In the genomic region with DNA sequence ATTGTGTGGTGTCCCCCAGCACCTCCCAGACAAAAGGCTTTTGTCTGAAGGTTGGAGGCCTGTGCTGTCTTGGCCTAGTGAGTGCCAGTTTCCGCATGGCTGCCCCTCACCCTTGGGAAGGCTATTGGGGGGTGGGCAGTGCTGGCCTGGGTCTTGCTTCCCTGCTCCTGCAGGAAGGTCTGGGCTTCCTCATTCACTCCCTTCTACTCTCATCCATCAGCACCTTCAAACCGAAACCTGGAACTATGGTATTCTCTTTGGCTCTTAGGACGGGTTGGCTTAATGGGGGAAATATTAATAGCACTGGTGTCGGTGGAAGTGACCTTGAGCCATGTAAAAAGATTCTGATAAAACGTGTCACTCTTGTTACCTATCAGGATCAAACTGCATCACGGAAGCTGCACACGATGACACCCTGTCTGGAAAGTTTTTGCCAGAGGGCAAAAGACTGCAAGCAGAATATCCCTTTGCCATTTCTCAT, we compare ENCODE assay signal across 12 cellular contexts. TPM values are rescaled to one million over a fixed set of nuclear protein-coding genes. Genes with fewer than 3 reads are reported as not detected.
DNase-seq lines count a peak whose midpoint lies in the region; ATAC-seq and TF ChIP-seq lines count a peak whose summit lies in the region.
"Had no signal": no experiment of that assay in that cellular context is flagged by ENCODE, and none has a peak within 500 bp of the region (broad histone marks: within the 10 kb centered on the region; RNA-seq: fewer than 3 reads in every experiment).

No MANE protein-coding gene starts in this region.

- no peak overlapping the region for H3K4me3 Mint-ChIP-seq in CD4-positive, alpha-beta T cell
- H3K4me3 Mint-ChIP-seq: activated naive CD8-positive, alpha-beta T cell treated with anti-CD3 and anti-CD28 coated beads, Interleukin-2, amount 10 ng/mL, durations not matched to agents 7 days and 5 days had no signal

- peak overlapping the region; percentile 80 for H3K18ac ChIP-seq in trophoblast cell (ENCODE audit: low read length)

- POLR2A ChIA-PET in CD4-positive, alpha-beta T cell (lab: Charles Lee), result no interaction called here

- H3K4me2 ChIP-seq in trophoblast cell (ENCODE audit: low read length), result no peak overlapping the region

- H3K4ac ChIP-seq in trophoblast cell (ENCODE audit: low read depth, low read length), result peak overlapping the region; percentile 78

- peaks cover 24% of the 10 kb centered on the region for H3K4me1 Mint-ChIP-seq in CD4-positive, alpha-beta T cell (ENCODE audit: low read depth)

- H3K9me3 Mint-ChIP-seq in CD4-positive, alpha-beta T cell, result no peaks in the 10 kb centered on the region
- H3K9me3 Mint-ChIP-seq: activated naive CD8-positive, alpha-beta T cell treated with anti-CD3 and anti-CD28 coated beads, Interleukin-2, amount 10 ng/mL, durations not matched to agents 7 days and 5 days had no signal

- intact Hi-C loops in left ventricle myocardium inferior (cut with micrococcal nuclease) (loop anchor here (5.0 to 10.0 kb wide), 2 partner anchors 481 to 748 kb away; no protein-coding TSS in a partner anchor), upper lobe of right lung (cut with DNase I) (loop anchor here (10.0 kb wide), 2 partner anchors 98 to 748 kb away; no protein-coding TSS in a partner anchor)
- intact Hi-C loops in CD4-positive, alpha-beta T cell (cut with DNase I, micrococcal nuclease), result no loop called here

- TF ChIP-seq CTCF in left ventricle myocardium inferior (IDR thresholded peaks at IDR 0.05; ENCODE audit: borderline replicate concordance) (no peak), upper lobe of right lung (IDR thresholded peaks at IDR 0.05) (no peak)
- no peak for TF ChIP-seq CTCF in CD4-positive, alpha-beta T cell (IDR thresholded peaks at IDR 0.05)

- peak overlapping the region; percentile 37 for H2AFZ ChIP-seq in trophoblast cell (ENCODE audit: insufficient read depth, low read length, poor library complexity)

- peaks cover 7% of the 10 kb centered on the region for H3K79me2 ChIP-seq in trophoblast cell (ENCODE audit: control insufficient read depth, insufficient read depth, low read length, poor library complexity)

- peak overlapping the region; percentile 96 for H3K27ac ChIP-seq in left ventricle myocardium inferior (replicated peaks)
- peak overlapping the region; percentile 4 for H3K27ac ChIP-seq in trophoblast cell (ENCODE audit: low read depth, low read length)
- H3K27ac ChIP-seq in upper lobe of right lung, result peak overlapping the region; percentile 87
- no peak overlapping the region for H3K27ac ChIP-seq in CD4-positive, alpha-beta T cell (ENCODE audit: low read depth, low read length)

- WGBS in trophoblast cell (ENCODE audit: extremely low coverage, insufficient coverage, insufficient read length), result no CpG with 5 or more reads among the region's 7 CpGs

- H3K23ac ChIP-seq in trophoblast cell (ENCODE audit: low read length), result no peak overlapping the region

- peak overlapping the region; percentile 93 for H2BK120ac ChIP-seq in trophoblast cell (ENCODE audit: insufficient read depth, low read length, poor library complexity)

- H2BK12ac ChIP-seq in trophoblast cell (ENCODE audit: low read length), result peak overlapping the region; percentile 83

- DNase-seq in activated CD8-positive, alpha-beta memory T cell treated with anti-CD3 and anti-CD28 coated beads, Interleukin-2, amount 50 U/mL, for 48 hours, result peak; percentile 44
- no peak for DNase-seq in activated CD8-positive, alpha-beta memory T cell treated with anti-CD3 and anti-CD28 coated beads for 24 hours
- DNase-seq in left ventricle myocardium inferior (no peak), trophoblast cell (peak; percentile 61 to 81), upper lobe of right lung (no peak), CD1c-positive myeloid dendritic cell (ENCODE audit: extremely low spot score) (no peak), ACHN (no peak)
- DNase-seq in CD4-positive, alpha-beta T cell, result no peak
- DNase-seq: activated naive CD8-positive, alpha-beta T cell treated with anti-CD3 and anti-CD28 coated beads, Interleukin-2, amount 10 ng/mL, durations not matched to agents 7 days and 5 days; activated T-cell treated with anti-CD3 and anti-CD28 coated beads for 4 hours; mesendoderm; NCI-H2029 had no signal

- peaks cover 58% of the 10 kb centered on the region for H3K4me1 ChIP-seq in left ventricle myocardium inferior
- peaks cover 28 to 33% of the 10 kb centered on the region in 2 experiments for H3K4me1 ChIP-seq in trophoblast cell (ENCODE audit: control insufficient read depth in 1 of 2, insufficient read depth in 2 of 2, low read length in 2 of 2)
- H3K4me1 ChIP-seq in upper lobe of right lung, result peaks cover 48% of the 10 kb centered on the region

- H4K12ac ChIP-seq in trophoblast cell (ENCODE audit: low read depth, low read length), result peak overlapping the region; percentile 44

- H3K9ac ChIP-seq in trophoblast cell (ENCODE audit: low read length), result no peak overlapping the region

- peak overlapping the region; percentile 93 for H2BK5ac ChIP-seq in trophoblast cell (ENCODE audit: low read depth, low read length, poor library complexity)

- in situ Hi-C loops in ACHN (cut with HindIII; ENCODE audit: low pct_ligation_motif_present, low pct_unique_long_range_greater_than_20kb, low sequenced_read_pairs), result loop anchor here (25.0 kb wide), 1 partner anchor 481 kb away; no protein-coding TSS in a partner anchor

- H4K91ac ChIP-seq in trophoblast cell (ENCODE audit: low read depth, low read length), result peak overlapping the region; percentile 93

- no peak overlapping the region for H3K27ac Mint-ChIP-seq in CD4-positive, alpha-beta T cell
- H3K27ac Mint-ChIP-seq: activated naive CD8-positive, alpha-beta T cell treated with anti-CD3 and anti-CD28 coated beads, Interleukin-2, amount 10 ng/mL, durations not matched to agents 7 days and 5 days had no signal

- H3K14ac ChIP-seq in trophoblast cell (ENCODE audit: low read length), result peak overlapping the region; percentile 84

- peak overlapping the region; percentile 82 for H4K8ac ChIP-seq in trophoblast cell (ENCODE audit: low read depth, low read length)

- peak overlapping the region; percentile 86 for H2AK5ac ChIP-seq in trophoblast cell (ENCODE audit: low read length)

- H3K27me3 Mint-ChIP-seq in CD4-positive, alpha-beta T cell, result peaks cover 13% of the 10 kb centered on the region

- CTCF ChIA-PET in CD4-positive, alpha-beta T cell (lab: Charles Lee), result interaction anchor here (2.4 kb wide), 1 partner anchor 75 kb away, joined by 8 read pairs; no protein-coding TSS in a partner anchor

- H3K27me3 ChIP-seq in left ventricle myocardium inferior (ENCODE audit: low read depth), result no peaks in the 10 kb centered on the region
- no peaks in the 10 kb centered on the region for H3K27me3 ChIP-seq in trophoblast cell (ENCODE audit: insufficient read depth, low read length)
- H3K27me3 ChIP-seq in upper lobe of right lung, result no peaks in the 10 kb centered on the region
- no peaks in the 10 kb centered on the region for H3K27me3 ChIP-seq in CD4-positive, alpha-beta T cell (ENCODE audit: control insufficient read depth, insufficient read depth, low read length)

- ATAC-seq in upper lobe of right lung, result no peak
- no peak for ATAC-seq in CD4-positive, alpha-beta T cell (ENCODE audit: poor library complexity)

- H3K36me3 ChIP-seq in left ventricle myocardium inferior (no peaks in the 10 kb centered on the region), trophoblast cell (ENCODE audit: control insufficient read depth in 1 of 2, insufficient read depth in 2 of 2, low read length in 2 of 2) (no peaks in the 10 kb centered on the region), upper lobe of right lung (no peaks in the 10 kb centered on the region)

- H3K9me3 ChIP-seq in left ventricle myocardium inferior (replicated peaks) (no peaks in the 10 kb centered on the region), trophoblast cell (ENCODE audit: insufficient read depth, low read depth, low read length) (peaks cover 3% of the 10 kb centered on the region), upper lobe of right lung (no peaks in the 10 kb centered on the region)
- no peaks in the 10 kb centered on the region for H3K9me3 ChIP-seq in CD4-positive, alpha-beta T cell (ENCODE audit: control insufficient read depth, low read length)

- H3K79me1 ChIP-seq in trophoblast cell (ENCODE audit: low read length), result peaks cover 31% of the 10 kb centered on the region

- H3K4me3 ChIP-seq in left ventricle myocardium inferior, result no peak overlapping the region
- H3K4me3 ChIP-seq in trophoblast cell (ENCODE audit: low read depth, low read length), result no peak overlapping the region
- no peak overlapping the region for H3K4me3 ChIP-seq in upper lobe of right lung

- H3K36me3 Mint-ChIP-seq in CD4-positive, alpha-beta T cell (ENCODE audit: low read depth), result no peaks in the 10 kb centered on the region
- H3K36me3 Mint-ChIP-seq: activated naive CD8-positive, alpha-beta T cell treated with anti-CD3 and anti-CD28 coated beads, Interleukin-2, amount 10 ng/mL, durations not matched to agents 7 days and 5 days had no signal

RNA-seq across cellular contexts. Expression of gene GLRX, which starts 34.0 kb away (rescaled TPM):
- total RNA-seq in left ventricle myocardium inferior (139 TPM), upper lobe of right lung (88.4 TPM)
- 63.7 and 67.6 TPM in 2 replicates for polyA plus RNA-seq in trophoblast cell (2013)
- 10 to 100 TPM; 16.9 to 18.7 TPM for total RNA-seq in CD4-positive, alpha-beta T cell

Comparison
In these comparisons a context has a peak if more than half of its experiments do, and no peak if none do; other contexts are left out.
1. DNase-seq: peak in activated CD8-positive, alpha-beta memory T cell treated with anti-CD3 and anti-CD28 coated beads, Interleukin-2, amount 50 U/mL, for 48 hours (single experiment) and trophoblast cell (2 of 2); none in activated CD8-positive, alpha-beta memory T cell treated with anti-CD3 and anti-CD28 coated beads for 24 hours (single experiment), left ventricle myocardium inferior (single experiment), upper lobe of right lung (single experiment), CD1c-positive myeloid dendritic cell (single experiment), ACHN (single experiment) and CD4-positive, alpha-beta T cell (0 of 10).
2. intact Hi-C loops: an anchor here in left ventricle myocardium inferior (5.0 to 10.0 kb wide) and upper lobe of right lung (10.0 kb wide); none called in CD4-positive, alpha-beta T cell.